In the genomic region with DNA sequence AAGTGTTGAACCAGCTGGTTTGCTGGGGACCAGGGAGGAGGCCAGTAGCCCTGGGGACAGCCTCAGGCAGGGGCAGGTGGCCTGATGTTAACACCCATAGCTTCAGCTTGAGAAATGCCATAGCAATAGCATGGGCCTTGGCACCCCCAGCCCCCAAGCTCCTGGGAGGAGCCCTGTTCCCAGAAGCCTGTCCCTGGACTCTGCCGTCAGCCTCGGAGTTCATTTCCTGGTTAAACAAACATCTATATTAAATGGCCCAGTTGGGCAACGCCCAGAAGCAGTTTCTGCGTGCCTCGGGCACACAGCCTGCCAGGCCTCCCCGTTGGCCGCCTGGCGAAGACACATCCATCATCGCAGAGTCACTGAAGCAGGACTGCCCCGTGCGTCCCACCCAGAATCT, we compare ENCODE assay signal across 12 cellular contexts. TPM values are rescaled to one million over a fixed set of nuclear protein-coding genes. Genes with fewer than 3 reads are reported as not detected.
DNase-seq lines count a peak whose midpoint lies in the region; ATAC-seq, FAIRE-seq and TF ChIP-seq lines count a peak whose summit lies in the region.
"Had no signal": no experiment of that assay in that cellular context is flagged by ENCODE, and none has a peak within 500 bp of the region (broad histone marks: within the 10 kb centered on the region; RNA-seq: fewer than 3 reads in every experiment).

No MANE protein-coding gene starts in this region.

- ATAC-seq in activated CD4-positive, CD25-positive, alpha-beta regulatory T cell treated with anti-CD3 and anti-CD28 coated beads, Interleukin-2, amount 50 U/mL, for 24 hours: no peak

- no peak for TF ChIP-seq CTCF in AG10803 (conservative IDR thresholded peaks at IDR 0.05; ENCODE audit: low read length)

- peaks cover 0 to 4% of the 10 kb centered on the region in 2 donors for H3K36me3 ChIP-seq in muscle layer of duodenum (ENCODE audit: control insufficient read depth in 1 of 2, insufficient read depth in 2 of 2, low read length in 2 of 2)

- H3K27ac ChIP-seq in muscle layer of duodenum (ENCODE audit: low read length): peak overlapping the region; percentile 56

- no peak overlapping the region for H3K4me3 ChIP-seq in AG10803 (ENCODE audit: low read length)
- H3K4me3 ChIP-seq in muscle layer of duodenum (ENCODE audit: low read depth in 1 of 2, low read length in 2 of 2): no peak overlapping the region

- FAIRE-seq in RCC 7860 (lab: Jason Lieb, UNC): no peak
- FAIRE-seq: colon had no signal

- H3K9me3 ChIP-seq in muscle layer of duodenum (ENCODE audit: control insufficient read depth in 1 of 2, low read length in 2 of 2): no peaks in the 10 kb centered on the region

- DNase-seq in AG10803 (ENCODE audit: low read depth) (peak; percentile 42), NCI-H460 (ENCODE audit: extremely low read depth, low read depth) (peak; percentile 73), fibroblast of peridontal ligament (ENCODE audit: extremely low read depth) (peak; percentile 12), NCI-H345 (lab: John Stamatoyannopoulos, UW) (no peak), HCEC 1CT (no peak), RCC 7860 (ENCODE audit: low spot score) (no peak)
- DNase-seq: midbrain; stimulated activated CD4-positive, alpha-beta T cell treated with anti-CD3 and anti-CD28 coated beads, Interleukin-4, amount 100 ng/mL, for 1 hour had no signal

- H3K27me3 ChIP-seq in muscle layer of duodenum (ENCODE audit: low read depth, low read length): no peaks in the 10 kb centered on the region

- H3K4me1 ChIP-seq in muscle layer of duodenum (ENCODE audit: control insufficient read depth in 1 of 2, insufficient read depth in 2 of 2, low read length in 2 of 2): peaks cover 8 to 12% of the 10 kb centered on the region in 2 donors

RNA-seq across cellular contexts. Expression of a gene that starts 58.2 kb away (rescaled TPM):
- total RNA-seq in NCI-H460 (2014; rRNA removed; shearing (Covaris generic)): 0.17 TPM in 1 of 2 replicates, not detected in the other
- not detected in 2 replicates for polyA plus RNA-seq in NCI-H460 (2014; cell fraction: nucleus; rRNA removed)
- total RNA-seq: LHCN-M2 had no signal

Comparison
In these comparisons a context has a peak if more than half of its experiments do, and no peak if none do; other contexts are left out.
1. DNase-seq: peak in AG10803 (single experiment), NCI-H460 (single experiment) and fibroblast of peridontal ligament (single experiment); none in NCI-H345 (single experiment), HCEC 1CT (single experiment) and RCC 7860 (single experiment).